ENCODE assay signal across 27 cellular contexts in genomic region chr11:10996678-10997077, GRCh38.
"Had no signal": no experiment of that assay in that cellular context is flagged by ENCODE, and none has a peak within 500 bp of the region (broad histone marks: within the 10 kb centered on the region; RNA-seq: fewer than 3 reads in every experiment).

No MANE protein-coding gene starts in this region.

- FAIRE-seq: urothelium cell line had no signal

- DNase-seq: stimulated activated CD4-positive, alpha-beta T cell treated with anti-CD3 and anti-CD28 coated beads, Interleukin-2, amount 100 ng/mL, for 48 hours; stimulated activated CD4-positive, alpha-beta T cell treated with anti-CD3 and anti-CD28 coated beads, Interleukin-4, amount 100 ng/mL, for 1 hour; stimulated activated CD4-positive, alpha-beta T cell treated with anti-CD3 and anti-CD28 coated beads, Interleukin-4, amount 100 ng/mL, for 24 hours; stimulated activated CD4-positive, alpha-beta T cell treated with anti-CD3 and anti-CD28 coated beads, Interleukin-4, amount 100 ng/mL, for 4 hours; stimulated activated CD8-positive, alpha-beta memory T cell treated with anti-CD3 and anti-CD28 coated beads, Interleukin-4, amount 100 ng/mL, for 48 hours; stimulated activated naive B cell treated with anti-CD40 and anti-IgM and Interleukin-4, amounts not matched to agents 10 μg/mL and 1 μg/mL and 100 μg/mL, for 72 hours; stimulated activated naive CD4-positive, alpha-beta T cell; stimulated activated naive CD4-positive, alpha-beta T cell treated with Interleukin-2 at 50 U/mL for 16 hours; stimulated activated naive CD8-positive, alpha-beta T cell treated with anti-CD3 and anti-CD28 coated beads, Interleukin-15, amount 100 ng/mL, for 72 hours; stimulated activated naive CD8-positive, alpha-beta T cell treated with anti-CD3 and anti-CD28 coated beads, Interleukin-15, Interleukin-2, amounts not matched to agents 100 U/mL and 50 U/mL, for 24 hours; stomach; substantia nigra; testis; thyroid gland; tibial artery; transverse colon; trophoblast cell; upper lobe of left lung; upper lobe of right lung; uterus had no signal

- H3K4me1 ChIP-seq: suprapubic skin, testis, thyroid gland, tibial artery, tibial nerve, upper lobe of left lung, upper lobe of right lung, uterus, vagina had no signal

- H3K27ac ChIP-seq: stomach, suprapubic skin, testis, thoracic aorta, thyroid gland, tibial artery, tibial nerve, transverse colon, upper lobe of left lung, upper lobe of right lung, uterus, vagina had no signal

- H3K9me3 ChIP-seq: stomach, suprapubic skin, testis, thoracic aorta, thyroid gland, tibial artery, tibial nerve, transverse colon, upper lobe of left lung, upper lobe of right lung, uterus, vagina had no signal

- H3K27me3 ChIP-seq: testis, thyroid gland, transverse colon, upper lobe of left lung, uterus, vagina had no signal

- H3K36me3 ChIP-seq: stomach, suprapubic skin, thoracic aorta, thyroid gland, tibial artery, tibial nerve, transverse colon, upper lobe of left lung, upper lobe of right lung, uterus, vagina had no signal

- H3K4me3 ChIP-seq: stomach, suprapubic skin, testis, thoracic aorta, thyroid gland, tibial artery, tibial nerve, transverse colon, upper lobe of left lung, upper lobe of right lung, uterus, vagina had no signal

- ATAC-seq: stimulated activated effector memory CD8-positive, alpha-beta T cell treated with anti-CD3 and anti-CD28 coated beads, Interleukin-12 subunit alpha, Interleukin-12 subunit beta, amount 100 ng/mL, for 72 hours; stimulated activated memory B cell treated with anti-CD40 and anti-IgM and Interleukin-4, amounts not matched to agents 10 μg/mL and 1 μg/mL and 100 μg/mL, for 72 hours; stimulated activated naive B cell treated with anti-CD40 and anti-IgM and Interleukin-4, amounts not matched to agents 10 μg/mL and 1 μg/mL and 100 μg/mL, for 72 hours; stimulated activated naive CD8-positive, alpha-beta T cell treated with anti-CD3 and anti-CD28 coated beads, Interleukin-15, amount 100 ng/mL, for 72 hours; stimulated activated naive CD8-positive, alpha-beta T cell treated with anti-CD3 and anti-CD28 coated beads, Interleukin-15, Interleukin-2, amounts not matched to agents 100 U/mL and 50 U/mL, for 24 hours; upper lobe of right lung had no signal
